8 cellular contexts compared by ENCODE assay signal in genomic region chr7:80078159-80078731, GRCh38. TPM values are rescaled to one million over a fixed set of nuclear protein-coding genes. Genes with fewer than 3 reads are reported as not detected.
DNase-seq lines count a peak whose midpoint lies in the region; ATAC-seq and TF ChIP-seq lines count a peak whose summit lies in the region.
"Had no signal": no experiment of that assay in that cellular context is flagged by ENCODE, and none has a peak within 500 bp of the region (broad histone marks: within the 10 kb centered on the region; RNA-seq: fewer than 3 reads in every experiment).

No MANE protein-coding gene starts in this region.

- H3K27ac ChIP-seq in colonic mucosa: no peak overlapping the region

- CTCF ChIA-PET in HEK293T (lab: Yijun Ruan, JAX): no interaction called here

- POLR2A ChIA-PET in HEK293T (lab: Yijun Ruan, JAX): no interaction called here

- H3K36me3 ChIP-seq in colonic mucosa: no peaks in the 10 kb centered on the region

- peak overlapping the region; percentile 53 for H3K4me3 Mint-ChIP-seq in osteocyte (ENCODE audit: unreplicated experiment)

- intact Hi-C loops in colonic mucosa (cut with DNase I): loop anchor here (10.0 kb wide), 1 partner anchor 207 kb away; no protein-coding TSS in a partner anchor

- TF ChIP-seq CTCF in colonic mucosa (IDR thresholded peaks at IDR 0.05): no peak
- TF ChIP-seq CTCF in osteocyte (IDR thresholded peaks at IDR 0.05): no peak

- no peaks in the 10 kb centered on the region for H3K27me3 Mint-ChIP-seq in osteocyte (ENCODE audit: unreplicated experiment)

- H3K4me1 ChIP-seq in colonic mucosa: peaks cover 4% of the 10 kb centered on the region

- ATAC-seq in GM18907 (IDR thresholded peaks at IDR 0.05; ENCODE audit: unreplicated experiment) (peak; percentile 49), HG02884 (IDR thresholded peaks at IDR 0.05; ENCODE audit: unreplicated experiment) (no peak), GM21786 (IDR thresholded peaks at IDR 0.05; ENCODE audit: unreplicated experiment) (no peak)
- ATAC-seq: Panc1 had no signal

- H3K4me1 Mint-ChIP-seq in osteocyte (ENCODE audit: unreplicated experiment): peaks cover 11% of the 10 kb centered on the region

- peaks cover 2% of the 10 kb centered on the region for H3K36me3 Mint-ChIP-seq in osteocyte (ENCODE audit: unreplicated experiment)

- H3K9me3 Mint-ChIP-seq in osteocyte (ENCODE audit: unreplicated experiment): peaks cover 5% of the 10 kb centered on the region

- H3K9ac ChIP-seq in colonic mucosa (ENCODE audit: low read depth in 2 of 2, low read length in 2 of 2): no peak overlapping the region

- H3K27me3 ChIP-seq in colonic mucosa: no peaks in the 10 kb centered on the region

- DNase-seq in NOMO-1 (lab: John Stamatoyannopoulos, UW; ENCODE audit: unreplicated experiment in 2 of 2) (peak; percentile 57 to 85), colonic mucosa (no peak), osteocyte (ENCODE audit: extremely low spot score, unreplicated experiment) (no peak), HEK293T (ENCODE audit: extremely low spot score) (no peak)

- peak overlapping the region; percentile 64 for H3K27ac Mint-ChIP-seq in osteocyte (ENCODE audit: unreplicated experiment)

- peak overlapping the region; percentile 9 for H3K4me3 ChIP-seq in colonic mucosa

- no peaks in the 10 kb centered on the region for H3K9me3 ChIP-seq in colonic mucosa

TF ChIP-seq in HEK293T, 16 proteins besides CTCF, POLR2A, EP300 and RAD21:
- no peak for TF ChIP-seq HDGF (IDR thresholded peaks at IDR 0.05; ENCODE audit: borderline replicate concordance)
- no peak for TF ChIP-seq ELF4 (IDR thresholded peaks at IDR 0.05)
- TF ChIP-seq L3MBTL2 (conservative IDR thresholded peaks at IDR 0.05): no peak
- no peak for TF ChIP-seq SUZ12 (IDR thresholded peaks at IDR 0.05)
- TF ChIP-seq SP1 (IDR thresholded peaks at IDR 0.05): no peak
- no peak for TF ChIP-seq ZNF384 (IDR thresholded peaks at IDR 0.05)
- no peak for TF ChIP-seq LEF1 (IDR thresholded peaks at IDR 0.05; ENCODE audit: borderline replicate concordance)
- no peak for TF ChIP-seq TARDBP (IDR thresholded peaks at IDR 0.05)

RNA-seq across cellular contexts. Expression of gene GNAI1, which starts 56.4 kb away (rescaled TPM):
- total RNA-seq in colonic mucosa (10 to 100 TPM; 13.3 to 27.1 TPM), osteocyte (44.4 and 44.5 TPM in 2 replicates)

Comparison
In these comparisons a context has a peak if more than half of its experiments do, and no peak if none do; other contexts are left out.
1. DNase-seq: peak in NOMO-1 (2 of 2); none in colonic mucosa (single experiment), osteocyte (single experiment) and HEK293T (single experiment).